Comparison of ENCODE assay signal across 17 cellular contexts in the genomic region with DNA sequence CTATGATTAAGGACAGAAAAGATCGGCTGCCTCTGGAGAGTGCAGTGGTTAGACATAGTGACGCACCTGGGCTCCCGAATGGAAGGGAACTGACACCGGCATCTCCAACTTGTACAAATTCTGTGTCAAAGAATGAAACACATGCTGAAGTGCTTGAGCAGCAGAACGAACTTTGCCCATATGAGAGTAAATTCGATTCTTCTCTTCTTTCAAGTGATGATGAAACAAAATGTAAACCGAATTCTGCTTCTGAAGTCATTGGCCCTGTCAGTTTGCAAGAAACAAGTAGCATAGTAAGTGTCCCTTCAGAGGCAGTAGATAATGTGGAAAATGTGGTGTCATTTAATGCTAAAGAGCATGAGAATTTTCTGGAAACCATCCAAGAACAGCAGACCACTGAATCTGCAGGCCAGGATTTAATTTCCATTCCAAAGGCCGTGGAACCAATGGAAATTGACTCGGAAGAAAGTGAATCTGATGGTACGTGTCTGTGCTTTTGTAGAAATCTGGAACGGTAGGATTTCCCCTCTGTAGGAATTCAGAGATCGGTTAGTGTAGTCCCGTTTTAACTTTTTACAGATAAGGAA. TPM values are rescaled to one million over a fixed set of nuclear protein-coding genes. Genes with fewer than 3 reads are reported as not detected.
DNase-seq lines count a peak whose midpoint lies in the region; ATAC-seq and TF ChIP-seq lines count a peak whose summit lies in the region.
"Had no signal": no experiment of that assay in that cellular context is flagged by ENCODE, and none has a peak within 500 bp of the region (broad histone marks: within the 10 kb centered on the region; RNA-seq: fewer than 3 reads in every experiment).

No MANE protein-coding gene starts in this region.

- BruUV-seq in PC-3 (replicated peaks; lab: Mats Ljungman, UMichigan), result TSS peak; percentile 61

- no peak overlapping the region for H3K27ac Mint-ChIP-seq in type B pancreatic cell

- H3K4me3 Mint-ChIP-seq in type B pancreatic cell, result no peak overlapping the region

- intact Hi-C loops in left ventricle myocardium inferior (cut with micrococcal nuclease), result no loop called here
- intact Hi-C loops in heart left ventricle (cut with DNase I), result no loop called here
- intact Hi-C loops in PC-3 (cut with micrococcal nuclease), result no loop called here

- H4K20me1 ChIP-seq in PC-3 (ENCODE audit: low read length), result no peaks in the 10 kb centered on the region

- no peak overlapping the region for H2AFZ ChIP-seq in PC-3 (ENCODE audit: low read length)

- H3F3A ChIP-seq in PC-3 (ENCODE audit: low read length, unreplicated experiment), result no peaks in the 10 kb centered on the region

- TF ChIP-seq POLR2A in heart left ventricle (IDR thresholded peaks at IDR 0.05), result no peak

- H3K27me3 ChIP-seq in left ventricle myocardium inferior (ENCODE audit: low read depth) (no peaks in the 10 kb centered on the region), heart left ventricle (no peaks in the 10 kb centered on the region), PC-3 (ENCODE audit: low read length) (no peaks in the 10 kb centered on the region)

- 84 to 88% (median 86%) methylated on average over 13 of the region's 13 CpGs for WGBS in heart left ventricle, 4 donors

- H3K27me3 Mint-ChIP-seq in type B pancreatic cell, result no peaks in the 10 kb centered on the region

- no peak overlapping the region for H3K4me2 ChIP-seq in PC-3 (ENCODE audit: low read length)
- H3K4me2 ChIP-seq: KMS-11 had no signal

- ATAC-seq in heart left ventricle (no peak), PC-3 (no peak)

- no peaks in the 10 kb centered on the region for H3K4me1 Mint-ChIP-seq in type B pancreatic cell (ENCODE audit: unreplicated experiment)

- CTCF ChIA-PET in PC-3 (lab: Charles Lee), result no interaction called here

- POLR2A ChIA-PET in PC-3 (lab: Charles Lee; ENCODE audit: unreplicated experiment), result no interaction called here

- H3K4me3 ChIP-seq in left ventricle myocardium inferior, result no peak overlapping the region
- H3K4me3 ChIP-seq in heart left ventricle, result no peak overlapping the region
- H3K4me3 ChIP-seq in PC-3 (ENCODE audit: low read length), result no peak overlapping the region
- H3K4me3 ChIP-seq: SK-N-MC had no signal

- H3K4me1 ChIP-seq in left ventricle myocardium inferior (peaks cover 12% of the 10 kb centered on the region), heart left ventricle (peaks cover 0 to 6% (median 5%) of the 10 kb centered on the region in 12 donors), PC-3 (ENCODE audit: insufficient read depth, low read length) (no peaks in the 10 kb centered on the region)

- peaks cover 5% of the 10 kb centered on the region for H3K9me3 ChIP-seq in left ventricle myocardium inferior (replicated peaks)
- peaks cover 0 to 7% (median 0%) of the 10 kb centered on the region in 12 donors for H3K9me3 ChIP-seq in heart left ventricle
- no peaks in the 10 kb centered on the region for H3K9me3 ChIP-seq in PC-3 (ENCODE audit: low read length)

- no peak overlapping the region for H3K9ac ChIP-seq in PC-3 (ENCODE audit: low read length)
- H3K9ac ChIP-seq: KMS-11 had no signal

- H3K27ac ChIP-seq in left ventricle myocardium inferior (replicated peaks) (peak overlapping the region; percentile 51), heart left ventricle (no peak overlapping the region), PC-3 (ENCODE audit: low read length) (no peak overlapping the region)
- H3K27ac ChIP-seq: C4-2B, KMS-11, SK-N-MC had no signal

- no peaks in the 10 kb centered on the region for H3K9me2 ChIP-seq in PC-3 (replicated peaks; ENCODE audit: low read length)

- H3K36me3 ChIP-seq in left ventricle myocardium inferior (peaks cover 97% of the 10 kb centered on the region), heart left ventricle (peaks cover 6 to 100% (median 98%) of the 10 kb centered on the region in 9 donors), PC-3 (ENCODE audit: low read depth, low read length) (peaks cover 20% of the 10 kb centered on the region; the same call in 1 of the 2 replicates)

- H3K9me3 Mint-ChIP-seq in type B pancreatic cell, result no peaks in the 10 kb centered on the region

- TF ChIP-seq CTCF in left ventricle myocardium inferior (IDR thresholded peaks at IDR 0.05; ENCODE audit: borderline replicate concordance), result no peak
- no peak for TF ChIP-seq CTCF in heart left ventricle (IDR thresholded peaks at IDR 0.05)
- TF ChIP-seq CTCF in PC-3 (conservative IDR thresholded peaks at IDR 0.05; ENCODE audit: low read depth, low read length), result no peak
- no peak for TF ChIP-seq CTCF in type B pancreatic cell (conservative IDR thresholded peaks at IDR 0.05)

- peaks cover 64% of the 10 kb centered on the region for H3K36me3 Mint-ChIP-seq in type B pancreatic cell

- DNase-seq in left ventricle myocardium inferior (no peak), heart left ventricle (no peak), PC-3 (no peak), dermis microvascular lymphatic vessel endothelial cell (ENCODE audit: low read depth in 2 of 2) (peak; percentile 38 to 86), NCI-H2029 (lab: John Stamatoyannopoulos, UW) (no peak), type B pancreatic cell (ENCODE audit: extremely low spot score, unreplicated experiment) (no peak)
- no peak for DNase-seq in NK-92 treated with Interleukin-12 subunit alpha and Interleukin-12 subunit beta, amount 100 ng/mL, for 24 hours (lab: John Stamatoyannopoulos, UW)
- DNase-seq: ACHN, DMS79 treated with DMSO at 0.1 percent for 48 hours, NCI-H1417, NCI-H187 treated with DMSO at 0.1 percent for 48 hours, NCI-H345, NCI-H524 treated with DMSO at 0.1 percent for 48 hours, Right ventricle myocardium superior had no signal

- no peaks in the 10 kb centered on the region for H3K79me2 ChIP-seq in PC-3 (ENCODE audit: low read length)

RNA-seq across cellular contexts. Expression of gene ERCC5, which starts 16.9 kb away (rescaled TPM):
- total RNA-seq in left ventricle myocardium inferior (30.4 TPM), heart left ventricle (10 to 100 TPM; 27.4 to 61.7 (median 31.4) TPM), PC-3 (2014; rRNA removed) (19.3 and 23.7 TPM in 2 replicates), dermis microvascular lymphatic vessel endothelial cell (37.2 and 41.1 TPM in 2 replicates), type B pancreatic cell (ENCODE audit: low replicate concordance) (44.1 and 51.6 TPM in 2 replicates)
- polyA plus RNA-seq in heart left ventricle, result 10 to 100 TPM; 22.4 to 34.0 TPM

Comparison
In these comparisons a context has a peak if more than half of its experiments do, and no peak if none do; other contexts are left out.
1. DNase-seq: peak in dermis microvascular lymphatic vessel endothelial cell (2 of 2); none in left ventricle myocardium inferior (single experiment), heart left ventricle (0 of 5), PC-3 (single experiment), NCI-H2029 (single experiment), type B pancreatic cell (single experiment) and NK-92 treated with Interleukin-12 subunit alpha and Interleukin-12 subunit beta, amount 100 ng/mL, for 24 hours (single experiment).